In the genomic region with DNA sequence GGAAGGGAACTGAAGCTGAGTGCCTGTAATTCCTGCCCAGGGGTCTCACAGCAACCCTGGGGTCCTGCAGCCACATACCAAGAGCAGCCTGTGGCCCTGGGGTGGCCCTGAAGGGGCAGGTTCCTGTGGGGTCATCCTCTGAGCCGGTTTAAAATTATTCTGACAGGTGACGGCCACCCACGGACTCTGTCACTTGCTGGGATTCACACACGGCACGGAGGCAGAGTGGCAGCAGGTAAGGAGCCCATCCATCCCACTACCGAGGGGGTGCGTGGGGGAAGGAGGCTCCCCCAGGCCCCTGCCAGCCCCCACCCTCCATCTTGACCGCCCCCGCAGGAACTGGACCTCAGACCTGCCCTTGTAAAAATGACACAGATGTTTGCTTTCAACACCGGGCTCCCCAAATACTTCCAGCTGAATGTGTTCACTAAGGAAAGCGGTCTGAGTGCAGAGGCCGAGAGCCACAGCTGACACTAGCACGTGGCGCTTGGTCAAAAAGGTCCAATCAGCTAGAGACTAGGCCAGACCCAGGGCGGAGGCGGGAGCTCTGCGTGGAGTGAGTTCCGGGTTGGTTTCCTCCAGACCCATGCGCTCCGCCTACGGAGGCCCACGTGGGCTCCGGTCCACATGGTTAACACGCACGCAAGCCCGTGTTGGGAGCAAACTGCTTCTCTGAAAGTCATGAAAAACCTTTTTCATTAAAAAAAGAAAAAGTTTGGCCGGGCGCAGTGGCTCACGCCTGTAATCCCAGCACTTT, we compare ENCODE assay signal across 1 cellular context.
TF ChIP-seq lines count a peak whose summit lies in the region.

No MANE protein-coding gene starts in this region.

TF ChIP-seq in HepG2, 621 proteins besides CTCF, POLR2A, EP300 and RAD21 (continued from another document):
- TF ChIP-seq, protein P1, sequence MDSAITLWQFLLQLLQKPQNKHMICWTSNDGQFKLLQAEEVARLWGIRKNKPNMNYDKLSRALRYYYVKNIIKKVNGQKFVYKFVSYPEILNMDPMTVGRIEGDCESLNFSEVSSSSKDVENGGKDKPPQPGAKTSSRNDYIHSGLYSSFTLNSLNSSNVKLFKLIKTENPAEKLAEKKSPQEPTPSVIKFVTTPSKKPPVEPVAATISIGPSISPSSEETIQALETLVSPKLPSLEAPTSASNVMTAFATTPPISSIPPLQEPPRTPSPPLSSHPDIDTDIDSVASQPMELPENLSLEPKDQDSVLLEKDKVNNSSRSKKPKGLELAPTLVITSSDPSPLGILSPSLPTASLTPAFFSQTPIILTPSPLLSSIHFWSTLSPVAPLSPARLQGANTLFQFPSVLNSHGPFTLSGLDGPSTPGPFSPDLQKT (CRISPR knock-in tag; IDR thresholded peaks at IDR 0.05; ENCODE audit: borderline replicate concordance) = no peak
- TF ChIP-seq, protein P2, sequence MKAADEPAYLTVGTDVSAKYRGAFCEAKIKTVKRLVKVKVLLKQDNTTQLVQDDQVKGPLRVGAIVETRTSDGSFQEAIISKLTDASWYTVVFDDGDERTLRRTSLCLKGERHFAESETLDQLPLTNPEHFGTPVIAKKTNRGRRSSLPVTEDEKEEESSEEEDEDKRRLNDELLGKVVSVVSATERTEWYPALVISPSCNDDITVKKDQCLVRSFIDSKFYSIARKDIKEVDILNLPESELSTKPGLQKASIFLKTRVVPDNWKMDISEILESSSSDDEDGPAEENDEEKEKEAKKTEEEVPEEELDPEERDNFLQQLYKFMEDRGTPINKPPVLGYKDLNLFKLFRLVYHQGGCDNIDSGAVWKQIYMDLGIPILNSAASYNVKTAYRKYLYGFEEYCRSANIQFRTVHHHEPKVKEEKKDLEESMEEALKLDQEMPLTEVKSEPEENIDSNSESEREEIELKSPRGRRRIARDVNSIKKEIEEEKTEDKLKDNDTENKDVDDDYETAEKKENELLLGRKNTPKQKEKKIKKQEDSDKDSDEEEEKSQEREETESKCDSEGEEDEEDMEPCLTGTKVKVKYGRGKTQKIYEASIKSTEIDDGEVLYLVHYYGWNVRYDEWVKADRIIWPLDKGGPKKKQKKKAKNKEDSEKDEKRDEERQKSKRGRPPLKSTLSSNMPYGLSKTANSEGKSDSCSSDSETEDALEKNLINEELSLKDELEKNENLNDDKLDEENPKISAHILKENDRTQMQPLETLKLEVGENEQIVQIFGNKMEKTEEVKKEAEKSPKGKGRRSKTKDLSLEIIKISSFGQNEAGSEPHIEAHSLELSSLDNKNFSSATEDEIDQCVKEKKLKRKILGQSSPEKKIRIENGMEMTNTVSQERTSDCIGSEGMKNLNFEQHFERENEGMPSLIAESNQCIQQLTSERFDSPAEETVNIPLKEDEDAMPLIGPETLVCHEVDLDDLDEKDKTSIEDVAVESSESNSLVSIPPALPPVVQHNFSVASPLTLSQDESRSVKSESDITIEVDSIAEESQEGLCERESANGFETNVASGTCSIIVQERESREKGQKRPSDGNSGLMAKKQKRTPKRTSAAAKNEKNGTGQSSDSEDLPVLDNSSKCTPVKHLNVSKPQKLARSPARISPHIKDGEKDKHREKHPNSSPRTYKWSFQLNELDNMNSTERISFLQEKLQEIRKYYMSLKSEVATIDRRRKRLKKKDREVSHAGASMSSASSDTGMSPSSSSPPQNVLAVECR (CRISPR knock-in tag; IDR thresholded peaks at IDR 0.05; ENCODE audit: borderline replicate concordance) = peak; percentile 78; the same call in 1 of the 2 replicates
- TF ChIP-seq, protein P3, sequence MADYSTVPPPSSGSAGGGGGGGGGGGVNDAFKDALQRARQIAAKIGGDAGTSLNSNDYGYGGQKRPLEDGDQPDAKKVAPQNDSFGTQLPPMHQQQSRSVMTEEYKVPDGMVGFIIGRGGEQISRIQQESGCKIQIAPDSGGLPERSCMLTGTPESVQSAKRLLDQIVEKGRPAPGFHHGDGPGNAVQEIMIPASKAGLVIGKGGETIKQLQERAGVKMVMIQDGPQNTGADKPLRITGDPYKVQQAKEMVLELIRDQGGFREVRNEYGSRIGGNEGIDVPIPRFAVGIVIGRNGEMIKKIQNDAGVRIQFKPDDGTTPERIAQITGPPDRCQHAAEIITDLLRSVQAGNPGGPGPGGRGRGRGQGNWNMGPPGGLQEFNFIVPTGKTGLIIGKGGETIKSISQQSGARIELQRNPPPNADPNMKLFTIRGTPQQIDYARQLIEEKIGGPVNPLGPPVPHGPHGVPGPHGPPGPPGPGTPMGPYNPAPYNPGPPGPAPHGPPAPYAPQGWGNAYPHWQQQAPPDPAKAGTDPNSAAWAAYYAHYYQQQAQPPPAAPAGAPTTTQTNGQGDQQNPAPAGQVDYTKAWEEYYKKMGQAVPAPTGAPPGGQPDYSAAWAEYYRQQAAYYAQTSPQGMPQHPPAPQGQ (CRISPR knock-in tag; IDR thresholded peaks at IDR 0.05; ENCODE audit: borderline replicate concordance) = no peak
- TF ChIP-seq GABPA (IDR thresholded peaks at IDR 0.05; ENCODE audit: low read depth, low read length) (peak; percentile 19; the same call in 1 of the 2 replicates), GABPA (CRISPR knock-in tag; IDR thresholded peaks at IDR 0.05; ENCODE audit: low read depth) (peak; percentile 69), SNRNP70 (IDR thresholded peaks at IDR 0.05; ENCODE audit: low read depth, low read length) (no peak), NCOA2 (CRISPR knock-in tag; IDR thresholded peaks at IDR 0.05) (no peak), HNRNPUL1 (IDR thresholded peaks at IDR 0.05; ENCODE audit: low read depth, low read length) (no peak), ZNF121 (CRISPR knock-in tag; IDR thresholded peaks at IDR 0.05) (no peak), MIER3 (CRISPR knock-in tag; IDR thresholded peaks at IDR 0.05; ENCODE audit: borderline replicate concordance) (no peak), ZNF605 (CRISPR knock-in tag; IDR thresholded peaks at IDR 0.05) (no peak; the same call in 1 of the 2 replicates), ZNF180 (CRISPR knock-in tag; IDR thresholded peaks at IDR 0.05; ENCODE audit: borderline replicate concordance, low read depth) (no peak), ZNF124 (CRISPR knock-in tag; IDR thresholded peaks at IDR 0.05) (no peak), CENPX (CRISPR knock-in tag; IDR thresholded peaks at IDR 0.05) (no peak), IKZF4 (CRISPR knock-in tag; IDR thresholded peaks at IDR 0.05; ENCODE audit: borderline replicate concordance, low read depth, not compliant biosample characterization) (no peak), YEATS4 (CRISPR knock-in tag; IDR thresholded peaks at IDR 0.05; ENCODE audit: borderline replicate concordance) (peak; percentile 65; the same call in 1 of the 2 replicates), MYNN (CRISPR knock-in tag; IDR thresholded peaks at IDR 0.05; ENCODE audit: low read depth) (no peak), ZNF816 (CRISPR knock-in tag; IDR thresholded peaks at IDR 0.05; ENCODE audit: borderline replicate concordance) (no peak), BATF2 (CRISPR knock-in tag; IDR thresholded peaks at IDR 0.05) (no peak), SUZ12 (IDR thresholded peaks at IDR 0.05; ENCODE audit: low read depth, low read length) (no peak), MED8 (CRISPR knock-in tag; IDR thresholded peaks at IDR 0.05; ENCODE audit: insufficient replicate concordance) (no peak), KLF15 (CRISPR knock-in tag; IDR thresholded peaks at IDR 0.05; ENCODE audit: borderline replicate concordance) (no peak), CEBPB (IDR thresholded peaks at IDR 0.05; ENCODE audit: borderline replicate concordance, low read depth, low read length) (no peak), IKZF1 (IDR thresholded peaks at IDR 0.05) (no peak), ZNF136 (CRISPR knock-in tag; IDR thresholded peaks at IDR 0.05; ENCODE audit: low read depth) (no peak)
- TF ChIP-seq, protein P4, sequence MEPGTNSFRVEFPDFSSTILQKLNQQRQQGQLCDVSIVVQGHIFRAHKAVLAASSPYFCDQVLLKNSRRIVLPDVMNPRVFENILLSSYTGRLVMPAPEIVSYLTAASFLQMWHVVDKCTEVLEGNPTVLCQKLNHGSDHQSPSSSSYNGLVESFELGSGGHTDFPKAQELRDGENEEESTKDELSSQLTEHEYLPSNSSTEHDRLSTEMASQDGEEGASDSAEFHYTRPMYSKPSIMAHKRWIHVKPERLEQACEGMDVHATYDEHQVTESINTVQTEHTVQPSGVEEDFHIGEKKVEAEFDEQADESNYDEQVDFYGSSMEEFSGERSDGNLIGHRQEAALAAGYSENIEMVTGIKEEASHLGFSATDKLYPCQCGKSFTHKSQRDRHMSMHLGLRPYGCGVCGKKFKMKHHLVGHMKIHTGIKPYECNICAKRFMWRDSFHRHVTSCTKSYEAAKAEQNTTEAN (CRISPR knock-in tag; conservative IDR thresholded peaks at IDR 0.05) = 0 out of 2 replicates have a peak, but pooled peaks have one; percentile 31
